In the genomic region with DNA sequence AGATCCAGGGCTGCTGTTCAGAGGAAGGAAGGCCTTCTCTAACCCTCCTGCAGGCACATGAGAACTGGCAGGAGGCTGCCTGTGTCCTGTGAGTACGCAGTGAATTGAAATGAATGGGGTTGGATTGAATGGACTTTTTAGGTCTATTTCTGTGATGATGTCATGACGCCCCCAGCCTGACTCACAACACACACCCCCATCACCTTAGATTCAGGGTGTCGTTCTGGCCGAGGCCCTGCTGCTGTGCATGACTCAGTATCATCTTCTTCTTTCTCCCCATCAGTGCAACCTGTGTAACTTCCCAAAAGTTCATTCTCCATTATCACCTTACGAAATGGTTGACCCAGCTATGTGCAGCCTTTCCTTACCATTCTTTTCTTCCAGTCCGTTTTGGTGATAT, we compare ENCODE assay signal across 1 cellular context.
A peak's percentile ranks its signal among the peaks of the same experiment; 100 is the strongest.
TF ChIP-seq lines count a peak whose summit lies in the region.

No MANE protein-coding gene starts in this region.

TF ChIP-seq in K562, 482 proteins besides CTCF, POLR2A, EP300 and RAD21:
- TF ChIP-seq, protein P1, sequence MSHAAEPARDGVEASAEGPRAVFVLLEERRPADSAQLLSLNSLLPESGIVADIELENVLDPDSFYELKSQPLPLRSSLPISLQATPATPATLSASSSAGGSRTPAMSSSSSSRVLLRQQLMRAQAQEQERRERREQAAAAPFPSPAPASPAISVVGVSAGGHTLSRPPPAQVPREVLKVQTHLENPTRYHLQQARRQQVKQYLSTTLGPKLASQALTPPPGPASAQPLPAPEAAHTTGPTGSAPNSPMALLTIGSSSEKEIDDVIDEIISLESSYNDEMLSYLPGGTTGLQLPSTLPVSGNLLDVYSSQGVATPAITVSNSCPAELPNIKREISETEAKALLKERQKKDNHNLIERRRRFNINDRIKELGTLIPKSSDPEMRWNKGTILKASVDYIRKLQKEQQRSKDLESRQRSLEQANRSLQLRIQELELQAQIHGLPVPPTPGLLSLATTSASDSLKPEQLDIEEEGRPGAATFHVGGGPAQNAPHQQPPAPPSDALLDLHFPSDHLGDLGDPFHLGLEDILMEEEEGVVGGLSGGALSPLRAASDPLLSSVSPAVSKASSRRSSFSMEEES (CRISPR knock-in tag; IDR thresholded peaks at IDR 0.05): no peak
- peak; percentile 30; the same call in 1 of the 2 replicates for TF ChIP-seq EGR1 (conservative IDR thresholded peaks at IDR 0.05)
- no peak for TF ChIP-seq DDX20 (tag; IDR thresholded peaks at IDR 0.05; ENCODE audit: low read depth)
